Comparison of ENCODE assay signal across 20 cellular contexts in the genomic region with DNA sequence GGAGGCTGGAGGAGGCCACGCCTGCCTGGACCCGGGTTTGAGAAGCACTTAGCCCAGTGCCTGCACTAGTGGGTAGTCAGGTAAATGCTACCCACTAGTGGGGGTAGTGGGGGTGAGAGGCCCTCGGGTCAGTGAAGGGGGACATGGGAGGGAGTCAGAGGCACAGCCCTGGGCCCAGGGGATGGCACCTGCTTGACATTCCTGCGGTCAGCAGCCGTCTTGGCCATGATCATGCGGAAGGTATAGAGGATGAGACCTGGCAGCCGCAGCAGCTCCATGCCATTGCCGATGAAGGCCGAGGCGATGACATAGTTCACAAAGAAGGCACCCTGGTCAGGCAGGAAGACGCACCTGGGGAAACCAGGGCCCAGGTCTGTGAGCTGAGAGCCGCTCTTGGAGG. TPM values are rescaled to one million over a fixed set of nuclear protein-coding genes. Genes with fewer than 3 reads are reported as not detected.
DNase-seq lines count a peak whose midpoint lies in the region; ATAC-seq and TF ChIP-seq lines count a peak whose summit lies in the region.
"Had no signal": no experiment of that assay in that cellular context is flagged by ENCODE, and none has a peak within 500 bp of the region (broad histone marks: within the 10 kb centered on the region; RNA-seq: fewer than 3 reads in every experiment).

No MANE protein-coding gene starts in this region.

- peaks cover 0 to 34% (median 0%) of the 10 kb centered on the region in 9 donors for H3K4me1 ChIP-seq in heart right ventricle
- H3K4me1 ChIP-seq in MM.1S (ENCODE audit: low read length): peaks cover 92% of the 10 kb centered on the region
- H3K4me1 ChIP-seq: A549, SJSA1 had no signal

- no peaks in the 10 kb centered on the region for H3K27me3 Mint-ChIP-seq in effector memory CD8-positive, alpha-beta T cell

- H3K4me1 Mint-ChIP-seq in effector memory CD8-positive, alpha-beta T cell (ENCODE audit: low read depth in 2 of 2): peaks cover 48 to 50% of the 10 kb centered on the region in 2 donors

- peaks cover 71% of the 10 kb centered on the region for H3K36me3 Mint-ChIP-seq in effector memory CD8-positive, alpha-beta T cell (ENCODE audit: insufficient read depth)

- no peak for ATAC-seq in left ventricle myocardium superior
- ATAC-seq in heart right ventricle: no peak
- no peak for ATAC-seq in effector memory CD8-positive, alpha-beta T cell (replicated peaks)
- no peak for ATAC-seq in HG03108 (IDR thresholded peaks at IDR 0.05; ENCODE audit: unreplicated experiment)
- ATAC-seq: A549 had no signal

- 93 to 96% methylated on average over 12 of the region's 12 CpGs for WGBS in heart right ventricle, 2 donors

- H3K4me3 ChIP-seq in heart right ventricle: no peak overlapping the region
- H3K4me3 ChIP-seq in MM.1S (ENCODE audit: low read length): no peak overlapping the region
- H3K4me3 ChIP-seq: A549, PC-9, SJSA1 had no signal

- peaks cover 36% of the 10 kb centered on the region for H3K79me2 ChIP-seq in MM.1S (ENCODE audit: low read length)

- H3K9ac ChIP-seq in MM.1S (ENCODE audit: low read length): no peak overlapping the region

- H3F3A ChIP-seq in MM.1S (ENCODE audit: insufficient read depth, low read length): peaks cover 81% of the 10 kb centered on the region

- H4K20me1 ChIP-seq in MM.1S (ENCODE audit: insufficient read depth, low read length): no peaks in the 10 kb centered on the region

- H3K27ac ChIP-seq in heart right ventricle (no peak overlapping the region), MM.1S (ENCODE audit: low read length) (peak overlapping the region; percentile 88; the same call in 1 of the 2 replicates), substantia nigra (ENCODE audit: low read depth, low read length, poor library complexity, severe bottlenecking) (peak overlapping the region; percentile 65)
- H3K27ac ChIP-seq: A549, C4-2B, PC-9, SJSA1 had no signal

- H3K27ac Mint-ChIP-seq in effector memory CD8-positive, alpha-beta T cell: peak overlapping the region; percentile 84 to 93

- no peak overlapping the region for H3K4me3 Mint-ChIP-seq in effector memory CD8-positive, alpha-beta T cell

- intact Hi-C loops in left ventricle myocardium superior (cut with micrococcal nuclease) (no loop called here), heart right ventricle (cut with DNase I) (loop anchor here in 2 of 10 donors (10.0 kb wide), 2 partner anchors 69 to 121 kb away; no protein-coding TSS in a partner anchor)

- H2AFZ ChIP-seq in MM.1S (ENCODE audit: low read length): no peak overlapping the region
- H2AFZ ChIP-seq: PC-9 had no signal

- no peak for TF ChIP-seq CTCF in heart right ventricle (IDR thresholded peaks at IDR 0.05)
- no peak for TF ChIP-seq CTCF in MM.1S (IDR thresholded peaks at IDR 0.05; ENCODE audit: low read length)

- H3K4me2 ChIP-seq in MM.1S (ENCODE audit: low read depth, low read length): peak overlapping the region; percentile 19; the same call in 1 of the 2 replicates
- H3K4me2 ChIP-seq: A549, PC-9 had no signal

- H3K9me3 Mint-ChIP-seq in effector memory CD8-positive, alpha-beta T cell: no peaks in the 10 kb centered on the region

- DNase-seq in left ventricle myocardium superior (peak; percentile 19), heart right ventricle (no peak), MM.1S (no peak), substantia nigra (lab: John Stamatoyannopoulos, UW) (no peak), NCI-H187 treated with DMSO at 0.1 percent for 48 hours (lab: John Stamatoyannopoulos, UW) (no peak), putamen (ENCODE audit: low spot score) (no peak)
- DNase-seq in effector memory CD8-positive, alpha-beta T cell: no peak
- DNase-seq: DND-41, Karpas-422, NCI-H1048, NCI-H1436, NCI-H2029, NCI-H526, PC-9 had no signal

- peaks cover 0 to 99% (median 17%) of the 10 kb centered on the region in 9 donors for H3K36me3 ChIP-seq in heart right ventricle
- peaks cover 8% of the 10 kb centered on the region for H3K36me3 ChIP-seq in MM.1S (replicated peaks; ENCODE audit: insufficient read depth, low read length)

- H3K9me2 ChIP-seq in MM.1S (replicated peaks; ENCODE audit: insufficient read depth, low read length): no peaks in the 10 kb centered on the region

- no peaks in the 10 kb centered on the region for H3K27me3 ChIP-seq in heart right ventricle
- H3K27me3 ChIP-seq in MM.1S (replicated peaks; ENCODE audit: insufficient read depth, low read length): no peaks in the 10 kb centered on the region
- H3K27me3 ChIP-seq: SJSA1 had no signal

- H3K9me3 ChIP-seq in heart right ventricle (no peaks in the 10 kb centered on the region), MM.1S (replicated peaks; ENCODE audit: insufficient read depth, low read length) (no peaks in the 10 kb centered on the region)
- H3K9me3 ChIP-seq: A549, SJSA1 had no signal

RNA-seq across cellular contexts. Expression of a gene that starts 28.7 kb away (rescaled TPM):
- total RNA-seq in left ventricle myocardium superior (30.7 TPM), heart right ventricle (10 to 100 TPM; 20.9 to 33.5 (median 24.7) TPM)
- 10 to 100 TPM; 10.4 to 69.1 TPM for polyA plus RNA-seq in heart right ventricle

RNA-seq across cellular contexts. Expression of a gene that starts 35.5 kb away (rescaled TPM):
- not detected for total RNA-seq in left ventricle myocardium superior
- under 1 TPM in 7 of 10 donors, not detected in 3; 0.15 to 0.57 (median 0.25) TPM for total RNA-seq in heart right ventricle
- polyA plus RNA-seq in heart right ventricle: under 1 TPM; 0.15 to 0.77 TPM
- total RNA-seq: G401, MCF 10A, PC-9, SJSA1 had no signal

RNA-seq across cellular contexts. Expression of a gene that starts 43.5 kb away (rescaled TPM):
- total RNA-seq in left ventricle myocardium superior (76.8 TPM), heart right ventricle (10 to 100 TPM; 34.9 to 80.8 (median 48.4) TPM)
- polyA plus RNA-seq in heart right ventricle: 10 to 100 TPM; 31.5 to 38.2 TPM

Comparison
In these comparisons a context has a peak if more than half of its experiments do, and no peak if none do; other contexts are left out.
1. H3K27ac ChIP-seq: peak in MM.1S (single experiment) and substantia nigra (single experiment); none in heart right ventricle (0 of 10).